ENCODE assay signal across 30 cellular contexts in the genomic region with DNA sequence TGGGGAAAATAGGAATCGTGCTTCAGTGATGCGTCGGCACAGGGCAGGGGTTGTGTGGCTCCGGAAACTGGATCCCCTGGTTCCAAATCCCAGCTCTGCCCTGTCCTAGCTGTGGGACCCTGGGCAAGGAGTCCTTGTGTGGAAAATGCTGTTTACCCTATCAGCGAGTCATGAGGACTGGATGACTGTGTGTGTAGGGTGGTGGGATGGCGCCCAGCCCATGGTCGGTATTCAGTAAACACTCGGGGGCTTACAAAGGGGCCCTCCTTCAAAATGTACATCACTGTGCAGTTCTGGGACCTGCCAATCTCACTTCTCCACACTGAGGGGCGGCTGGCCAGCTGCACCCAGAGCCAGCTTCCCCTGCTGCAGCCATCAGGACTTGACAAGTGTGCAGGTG.
"Had no signal": no experiment of that assay in that cellular context is flagged by ENCODE, and none has a peak within 500 bp of the region (broad histone marks: within the 10 kb centered on the region; RNA-seq: fewer than 3 reads in every experiment).

No MANE protein-coding gene starts in this region.

- H3K27ac Mint-ChIP-seq: naive thymus-derived CD8-positive, alpha-beta T cell; natural killer cell treated with Interleukin-12 subunit alpha and Interleukin-12 subunit beta and Interleukin-15 and Interleukin-18, amount 100 ng/mL, for 72 hours; nephron progenitor cell; stimulated activated effector memory CD8-positive, alpha-beta T cell treated with anti-CD3 and anti-CD28 coated beads, Interleukin-12 subunit alpha, Interleukin-12 subunit beta, amount 100 ng/mL, for 72 hours; stimulated activated naive B cell treated with anti-CD40 and anti-IgM and Interleukin-4, amounts not matched to agents 10 μg/mL and 1 μg/mL and 100 μg/mL, for 72 hours; stimulated activated naive CD8-positive, alpha-beta T cell treated with anti-CD3 and anti-CD28 coated beads, Interleukin-15, amount 100 ng/mL, for 72 hours had no signal

- H3K9me3 ChIP-seq: ovary, prostate gland, right atrium auricular region, right lobe of liver, sigmoid colon, suprapubic skin, thoracic aorta, thyroid gland, tibial nerve, upper lobe of left lung, vagina had no signal

- H3K27me3 ChIP-seq: ovary, right atrium auricular region, right lobe of liver, sigmoid colon, suprapubic skin, thyroid gland, tibial nerve, upper lobe of left lung, vagina had no signal

- H3K27ac ChIP-seq: ovary, parathyroid adenoma, prostate gland, right atrium auricular region, right lobe of liver, sigmoid colon, suprapubic skin, thoracic aorta, thyroid gland, tibial nerve, upper lobe of left lung, vagina had no signal

- DNase-seq: naive B cell; naive thymus-derived CD8-positive, alpha-beta T cell; nephron progenitor cell; occipital lobe; ovary; retina; right lobe of liver; sigmoid colon; small intestine; stimulated activated CD4-positive, alpha-beta T cell treated with anti-CD3 and anti-CD28 coated beads, Interleukin-15, amount 100 ng/mL, for 24 hours; stimulated activated CD4-positive, alpha-beta T cell treated with anti-CD3 and anti-CD28 coated beads, Interleukin-2, amount 100 ng/mL, for 24 hours; stimulated activated CD4-positive, alpha-beta T cell treated with anti-CD3 and anti-CD28 coated beads, Interleukin-2, amount 100 ng/mL, for 48 hours; stimulated activated CD4-positive, alpha-beta T cell treated with anti-CD3 and anti-CD28 coated beads, Interleukin-4, amount 100 ng/mL, for 24 hours; stimulated activated naive B cell treated with anti-CD40 and anti-IgM and Interleukin-4, amounts not matched to agents 10 μg/mL and 1 μg/mL and 100 μg/mL, for 72 hours; stimulated activated naive CD4-positive, alpha-beta T cell treated with Interleukin-2 at 50 U/mL for 16 hours; stimulated activated naive CD8-positive, alpha-beta T cell treated with anti-CD3 and anti-CD28 coated beads, Interleukin-15, amount 100 ng/mL, for 72 hours; substantia nigra; thyroid gland; trophoblast cell; upper lobe of left lung had no signal

- H3K36me3 ChIP-seq: ovary, prostate gland, right atrium auricular region, right lobe of liver, thoracic aorta, thyroid gland, vagina had no signal

- ATAC-seq: naive thymus-derived CD8-positive, alpha-beta T cell; natural killer cell treated with Interleukin-12 subunit alpha and Interleukin-12 subunit beta and Interleukin-15 and Interleukin-18, amount 100 ng/mL, for 72 hours; right lobe of liver; stimulated activated effector memory CD8-positive, alpha-beta T cell treated with anti-CD3 and anti-CD28 coated beads, Interleukin-12 subunit alpha, Interleukin-12 subunit beta, amount 100 ng/mL, for 72 hours; stimulated activated naive B cell treated with anti-CD40 and anti-IgM and Interleukin-4, amounts not matched to agents 10 μg/mL and 1 μg/mL and 100 μg/mL, for 72 hours; stimulated activated naive CD8-positive, alpha-beta T cell treated with anti-CD3 and anti-CD28 coated beads, Interleukin-15, amount 100 ng/mL, for 72 hours had no signal

- H2AFZ ChIP-seq: parathyroid adenoma had no signal

- H3K9me3 Mint-ChIP-seq: naive thymus-derived CD8-positive, alpha-beta T cell; natural killer cell treated with Interleukin-12 subunit alpha and Interleukin-12 subunit beta and Interleukin-15 and Interleukin-18, amount 100 ng/mL, for 72 hours; neural crest cell; stimulated activated effector memory CD8-positive, alpha-beta T cell treated with anti-CD3 and anti-CD28 coated beads, Interleukin-12 subunit alpha, Interleukin-12 subunit beta, amount 100 ng/mL, for 72 hours; stimulated activated naive B cell treated with anti-CD40 and anti-IgM and Interleukin-4, amounts not matched to agents 10 μg/mL and 1 μg/mL and 100 μg/mL, for 72 hours; stimulated activated naive CD8-positive, alpha-beta T cell treated with anti-CD3 and anti-CD28 coated beads, Interleukin-15, amount 100 ng/mL, for 72 hours had no signal

- H3K4me1 ChIP-seq: parathyroid adenoma, prostate gland, right atrium auricular region, right lobe of liver, sigmoid colon, suprapubic skin, tibial nerve, upper lobe of left lung, vagina had no signal

- H3K4me1 Mint-ChIP-seq: naive thymus-derived CD8-positive, alpha-beta T cell; nephron progenitor cell; stimulated activated effector memory CD8-positive, alpha-beta T cell treated with anti-CD3 and anti-CD28 coated beads, Interleukin-12 subunit alpha, Interleukin-12 subunit beta, amount 100 ng/mL, for 72 hours; stimulated activated naive CD8-positive, alpha-beta T cell treated with anti-CD3 and anti-CD28 coated beads, Interleukin-15, amount 100 ng/mL, for 72 hours had no signal

- H3K79me2 ChIP-seq: parathyroid adenoma had no signal

- H3K27me3 Mint-ChIP-seq: naive B cell; naive thymus-derived CD8-positive, alpha-beta T cell; natural killer cell treated with Interleukin-12 subunit alpha and Interleukin-12 subunit beta and Interleukin-15 and Interleukin-18, amount 100 ng/mL, for 72 hours; stimulated activated naive B cell treated with anti-CD40 and anti-IgM and Interleukin-4, amounts not matched to agents 10 μg/mL and 1 μg/mL and 100 μg/mL, for 72 hours; stimulated activated naive CD8-positive, alpha-beta T cell treated with anti-CD3 and anti-CD28 coated beads, Interleukin-15, amount 100 ng/mL, for 72 hours had no signal

- H3K9ac ChIP-seq: parathyroid adenoma had no signal

- H3K4me3 Mint-ChIP-seq: naive B cell; naive thymus-derived CD8-positive, alpha-beta T cell; natural killer cell treated with Interleukin-12 subunit alpha and Interleukin-12 subunit beta and Interleukin-15 and Interleukin-18, amount 100 ng/mL, for 72 hours; nephron progenitor cell; neural crest cell; stimulated activated effector memory CD8-positive, alpha-beta T cell treated with anti-CD3 and anti-CD28 coated beads, Interleukin-12 subunit alpha, Interleukin-12 subunit beta, amount 100 ng/mL, for 72 hours; stimulated activated naive B cell treated with anti-CD40 and anti-IgM and Interleukin-4, amounts not matched to agents 10 μg/mL and 1 μg/mL and 100 μg/mL, for 72 hours; stimulated activated naive CD8-positive, alpha-beta T cell treated with anti-CD3 and anti-CD28 coated beads, Interleukin-15, amount 100 ng/mL, for 72 hours had no signal

- H3K4me3 ChIP-seq: ovary, prostate gland, right atrium auricular region, right lobe of liver, sigmoid colon, suprapubic skin, thoracic aorta, thyroid gland, tibial nerve, upper lobe of left lung, vagina had no signal
